In genomic region chr9:130015353-130016019, GRCh38 we compare ENCODE assay signal across 25 cellular contexts. TPM values are rescaled to one million over a fixed set of nuclear protein-coding genes. Genes with fewer than 3 reads are reported as not detected.
DNase-seq lines count a peak whose midpoint lies in the region; ATAC-seq and TF ChIP-seq lines count a peak whose summit lies in the region.
"Had no signal": no experiment of that assay in that cellular context is flagged by ENCODE, and none has a peak within 500 bp of the region (broad histone marks: within the 10 kb centered on the region; RNA-seq: fewer than 3 reads in every experiment).

No MANE protein-coding gene starts in this region.

- peaks cover 44% of the 10 kb centered on the region for H3K4me1 Mint-ChIP-seq in activated CD4-positive, alpha-beta T cell treated with anti-CD3 and anti-CD28 coated beads, Interleukin-2, amount 10 ng/mL, durations not matched to agents 24 days and 14 days
- H3K4me1 Mint-ChIP-seq in CD8-positive, alpha-beta memory T cell = peaks cover 66 to 86% (median 83%) of the 10 kb centered on the region in 3 donors
- peaks cover 49% of the 10 kb centered on the region for H3K4me1 Mint-ChIP-seq in activated T-helper 2 cell treated with anti-CD3 and anti-CD28 coated beads, Interferon-gamma antibody, Interleukin-2, Interleukin-4, amounts not matched to agents 10 μg/mL and 5 μg/mL and 100 μg/mL, durations not matched to agents 14 hours and 24 hours and 36 hours (ENCODE audit: low read depth)
- peaks cover 74% of the 10 kb centered on the region for H3K4me1 Mint-ChIP-seq in stimulated activated memory B cell treated with anti-CD40 and anti-IgM and Interleukin-4, amounts not matched to agents 10 μg/mL and 1 μg/mL and 100 μg/mL, for 72 hours
- peaks cover 5% of the 10 kb centered on the region for H3K4me1 Mint-ChIP-seq in MCF 10A (ENCODE audit: insufficient read depth, unreplicated experiment)
- H3K4me1 Mint-ChIP-seq: nephron progenitor cell had no signal

- POLR2A ChIA-PET in CD8-positive, alpha-beta memory T cell (lab: Charles Lee) = no interaction called here
- POLR2A ChIA-PET in MCF 10A (lab: Yijun Ruan, JAX) = interaction anchor here (1.0 kb wide), 1 partner anchor 8 kb away, joined by 4 read pairs; no protein-coding TSS in a partner anchor

- no peak overlapping the region for H3K27ac ChIP-seq in CD8-positive, alpha-beta memory T cell (ENCODE audit: low read depth, low read length)
- H3K27ac ChIP-seq: foreskin keratinocyte, heart right ventricle, suprapubic skin had no signal

- intact Hi-C loops in activated CD4-positive, alpha-beta T cell treated with anti-CD3 and anti-CD28 coated beads, Interleukin-2, amount 10 ng/mL, durations not matched to agents 24 days and 14 days (cut with micrococcal nuclease) = loop anchor here (1.0 kb wide), 4 partner anchors 7 to 21 kb away; no protein-coding TSS in a partner anchor
- intact Hi-C loops in activated T-helper 2 cell treated with anti-CD3 and anti-CD28 coated beads, Interferon-gamma antibody, Interleukin-2, Interleukin-4, amounts not matched to agents 10 μg/mL and 5 μg/mL and 100 μg/mL, durations not matched to agents 14 hours and 24 hours and 36 hours (cut with micrococcal nuclease) = loop anchor here (1.0 to 2.0 kb wide), 5 partner anchors 7 to 127 kb away; no protein-coding TSS in a partner anchor
- intact Hi-C loops in MCF 10A (cut with micrococcal nuclease) = no loop called here

- no peak for TF ChIP-seq CTCF in MCF 10A (IDR thresholded peaks at IDR 0.05; ENCODE audit: unreplicated experiment)

- no TSS peak for BruUV-seq in MCF 10A (replicated peaks; lab: Mats Ljungman, UMichigan)

- no peak for ATAC-seq in stimulated activated memory B cell treated with anti-CD40 and anti-IgM and Interleukin-4, amounts not matched to agents 10 μg/mL and 1 μg/mL and 100 μg/mL, for 72 hours
- no peak for ATAC-seq in GM18870 (IDR thresholded peaks at IDR 0.05; ENCODE audit: unreplicated experiment)
- ATAC-seq: esophagus mucosa, foreskin keratinocyte, heart right ventricle, pancreas had no signal

- no peak for DNase-seq in activated CD4-positive, alpha-beta T cell treated with anti-CD3 and anti-CD28 coated beads, Interleukin-2, amount 10 ng/mL, durations not matched to agents 24 days and 14 days
- DNase-seq in activated CD4-positive, alpha-beta T cell treated with anti-CD3 and anti-CD28 coated beads for 48 hours = no peak
- no peak for DNase-seq in CD8-positive, alpha-beta memory T cell
- DNase-seq in activated T-helper 2 cell treated with anti-CD3 and anti-CD28 coated beads, Interferon-gamma antibody, Interleukin-2, Interleukin-4, amounts not matched to agents 10 μg/mL and 5 μg/mL and 100 μg/mL, durations not matched to agents 14 hours and 24 hours and 36 hours (ENCODE audit: low spot score) = no peak
- no peak for DNase-seq in MCF 10A (ENCODE audit: unreplicated experiment)
- no peak for DNase-seq in dermis blood vessel endothelial cell
- DNase-seq: activated naive CD4-positive, alpha-beta T cell treated with anti-CD3 and anti-CD28 coated beads for 36 hours; effector CD8-positive, alpha-beta T cell; foreskin keratinocyte; heart right ventricle; Kasumi-1; MV-4-11; NCI-H1436 treated with DMSO at 0.1 percent for 48 hours; NCI-H446; nephron progenitor cell; pancreas; retina; SK-N-SH; stimulated activated CD4-positive, alpha-beta T cell treated with anti-CD3 and anti-CD28 coated beads, Interleukin-2, amount 100 ng/mL, for 24 hours; T1000 had no signal

- peak overlapping the region; percentile 45 for H3K27ac Mint-ChIP-seq in activated CD4-positive, alpha-beta T cell treated with anti-CD3 and anti-CD28 coated beads, Interleukin-2, amount 10 ng/mL, durations not matched to agents 24 days and 14 days
- H3K27ac Mint-ChIP-seq in CD8-positive, alpha-beta memory T cell = peak overlapping the region in 6 of 8 donors; percentile 22 to 51 (median 44)
- peak overlapping the region; percentile 52 for H3K27ac Mint-ChIP-seq in activated T-helper 2 cell treated with anti-CD3 and anti-CD28 coated beads, Interferon-gamma antibody, Interleukin-2, Interleukin-4, amounts not matched to agents 10 μg/mL and 5 μg/mL and 100 μg/mL, durations not matched to agents 14 hours and 24 hours and 36 hours
- peak overlapping the region; percentile 94 for H3K27ac Mint-ChIP-seq in stimulated activated memory B cell treated with anti-CD40 and anti-IgM and Interleukin-4, amounts not matched to agents 10 μg/mL and 1 μg/mL and 100 μg/mL, for 72 hours
- H3K27ac Mint-ChIP-seq in MCF 10A (ENCODE audit: low read depth, unreplicated experiment) = no peak overlapping the region
- H3K27ac Mint-ChIP-seq: nephron progenitor cell had no signal

- no peaks in the 10 kb centered on the region for H3K27me3 ChIP-seq in CD8-positive, alpha-beta memory T cell (ENCODE audit: insufficient read depth, low read length, poor library complexity, severe bottlenecking)
- H3K27me3 ChIP-seq: foreskin keratinocyte, heart right ventricle, pancreas, suprapubic skin had no signal

- H3K36me3 Mint-ChIP-seq in activated CD4-positive, alpha-beta T cell treated with anti-CD3 and anti-CD28 coated beads, Interleukin-2, amount 10 ng/mL, durations not matched to agents 24 days and 14 days (ENCODE audit: low read depth) = peaks cover 65% of the 10 kb centered on the region
- peaks cover 11 to 39% (median 15%) of the 10 kb centered on the region in 3 donors for H3K36me3 Mint-ChIP-seq in CD8-positive, alpha-beta memory T cell
- H3K36me3 Mint-ChIP-seq in activated T-helper 2 cell treated with anti-CD3 and anti-CD28 coated beads, Interferon-gamma antibody, Interleukin-2, Interleukin-4, amounts not matched to agents 10 μg/mL and 5 μg/mL and 100 μg/mL, durations not matched to agents 14 hours and 24 hours and 36 hours (ENCODE audit: low read depth) = peaks cover 83% of the 10 kb centered on the region
- peaks cover 48% of the 10 kb centered on the region for H3K36me3 Mint-ChIP-seq in stimulated activated memory B cell treated with anti-CD40 and anti-IgM and Interleukin-4, amounts not matched to agents 10 μg/mL and 1 μg/mL and 100 μg/mL, for 72 hours
- H3K36me3 Mint-ChIP-seq in MCF 10A (ENCODE audit: insufficient read depth, unreplicated experiment) = no peaks in the 10 kb centered on the region

- H3K9me3 ChIP-seq in CD8-positive, alpha-beta memory T cell (ENCODE audit: low read length) = no peaks in the 10 kb centered on the region
- H3K9me3 ChIP-seq: pancreas, SK-N-SH, suprapubic skin had no signal

- no peak overlapping the region for H3K4me3 ChIP-seq in CD8-positive, alpha-beta memory T cell (ENCODE audit: low read length)
- H3K4me3 ChIP-seq: heart right ventricle, lung, pancreas, suprapubic skin had no signal

- CTCF ChIA-PET in CD8-positive, alpha-beta memory T cell (lab: Charles Lee) = no interaction called here
- CTCF ChIA-PET in MCF 10A (lab: Yijun Ruan, JAX) = no interaction called here

- H3K4me1 ChIP-seq in CD8-positive, alpha-beta memory T cell (ENCODE audit: insufficient read depth, low read length) = peaks cover 23% of the 10 kb centered on the region
- H3K4me1 ChIP-seq: foreskin keratinocyte, pancreas, suprapubic skin had no signal

- H3K9me3 Mint-ChIP-seq in activated CD4-positive, alpha-beta T cell treated with anti-CD3 and anti-CD28 coated beads, Interleukin-2, amount 10 ng/mL, durations not matched to agents 24 days and 14 days = peaks cover 13% of the 10 kb centered on the region
- peaks cover 0 to 4% (median 0%) of the 10 kb centered on the region in 5 donors for H3K9me3 Mint-ChIP-seq in CD8-positive, alpha-beta memory T cell
- peaks cover 16% of the 10 kb centered on the region for H3K9me3 Mint-ChIP-seq in activated T-helper 2 cell treated with anti-CD3 and anti-CD28 coated beads, Interferon-gamma antibody, Interleukin-2, Interleukin-4, amounts not matched to agents 10 μg/mL and 5 μg/mL and 100 μg/mL, durations not matched to agents 14 hours and 24 hours and 36 hours
- no peaks in the 10 kb centered on the region for H3K9me3 Mint-ChIP-seq in stimulated activated memory B cell treated with anti-CD40 and anti-IgM and Interleukin-4, amounts not matched to agents 10 μg/mL and 1 μg/mL and 100 μg/mL, for 72 hours
- H3K9me3 Mint-ChIP-seq in MCF 10A (ENCODE audit: unreplicated experiment) = peaks cover 7% of the 10 kb centered on the region

- H3K4me3 Mint-ChIP-seq in activated CD4-positive, alpha-beta T cell treated with anti-CD3 and anti-CD28 coated beads, Interleukin-2, amount 10 ng/mL, durations not matched to agents 24 days and 14 days = no peak overlapping the region
- no peak overlapping the region for H3K4me3 Mint-ChIP-seq in CD8-positive, alpha-beta memory T cell
- no peak overlapping the region for H3K4me3 Mint-ChIP-seq in activated T-helper 2 cell treated with anti-CD3 and anti-CD28 coated beads, Interferon-gamma antibody, Interleukin-2, Interleukin-4, amounts not matched to agents 10 μg/mL and 5 μg/mL and 100 μg/mL, durations not matched to agents 14 hours and 24 hours and 36 hours (ENCODE audit: low read depth)
- no peak overlapping the region for H3K4me3 Mint-ChIP-seq in stimulated activated memory B cell treated with anti-CD40 and anti-IgM and Interleukin-4, amounts not matched to agents 10 μg/mL and 1 μg/mL and 100 μg/mL, for 72 hours
- no peak overlapping the region for H3K4me3 Mint-ChIP-seq in MCF 10A (ENCODE audit: unreplicated experiment)
- H3K4me3 Mint-ChIP-seq: activated naive CD4-positive, alpha-beta T cell treated with anti-CD3 and anti-CD28 coated beads for 36 hours; nephron progenitor cell had no signal

- H3K27me3 Mint-ChIP-seq in activated CD4-positive, alpha-beta T cell treated with anti-CD3 and anti-CD28 coated beads, Interleukin-2, amount 10 ng/mL, durations not matched to agents 24 days and 14 days = no peaks in the 10 kb centered on the region
- H3K27me3 Mint-ChIP-seq in CD8-positive, alpha-beta memory T cell = no peaks in the 10 kb centered on the region
- H3K27me3 Mint-ChIP-seq in activated T-helper 2 cell treated with anti-CD3 and anti-CD28 coated beads, Interferon-gamma antibody, Interleukin-2, Interleukin-4, amounts not matched to agents 10 μg/mL and 5 μg/mL and 100 μg/mL, durations not matched to agents 14 hours and 24 hours and 36 hours (ENCODE audit: low read depth) = no peaks in the 10 kb centered on the region
- no peaks in the 10 kb centered on the region for H3K27me3 Mint-ChIP-seq in stimulated activated memory B cell treated with anti-CD40 and anti-IgM and Interleukin-4, amounts not matched to agents 10 μg/mL and 1 μg/mL and 100 μg/mL, for 72 hours
- no peaks in the 10 kb centered on the region for H3K27me3 Mint-ChIP-seq in MCF 10A (ENCODE audit: insufficient read depth, unreplicated experiment)

- no peaks in the 10 kb centered on the region for H3K36me3 ChIP-seq in CD8-positive, alpha-beta memory T cell (ENCODE audit: insufficient read depth, low read length)
- H3K36me3 ChIP-seq: pancreas had no signal

RNA-seq across cellular contexts. Expression of gene FNBP1, which starts 27.5 kb away (rescaled TPM):
- total RNA-seq in activated CD4-positive, alpha-beta T cell treated with anti-CD3 and anti-CD28 coated beads, Interleukin-2, amount 10 ng/mL, durations not matched to agents 24 days and 14 days = 245 TPM in 2 replicates
- total RNA-seq in CD8-positive, alpha-beta memory T cell = 100 to 1,000 TPM; 226 to 230 TPM
- 176 TPM for polyA plus RNA-seq in CD8-positive, alpha-beta memory T cell
- 358 and 359 TPM in 2 replicates for total RNA-seq in activated T-helper 2 cell treated with anti-CD3 and anti-CD28 coated beads, Interferon-gamma antibody, Interleukin-2, Interleukin-4, amounts not matched to agents 10 μg/mL and 5 μg/mL and 100 μg/mL, durations not matched to agents 14 hours and 24 hours and 36 hours
- total RNA-seq in MCF 10A (2022) (24.4 and 26.6 TPM in 2 replicates), dermis blood vessel endothelial cell (49.5 and 82.3 TPM in 2 replicates)

RNA-seq across cellular contexts. Expression of gene GPR107, which starts 38.2 kb away (rescaled TPM):
- 19.2 and 23.6 TPM in 2 replicates for total RNA-seq in activated CD4-positive, alpha-beta T cell treated with anti-CD3 and anti-CD28 coated beads, Interleukin-2, amount 10 ng/mL, durations not matched to agents 24 days and 14 days
- total RNA-seq in CD8-positive, alpha-beta memory T cell = 10 to 100 TPM; 21.3 to 21.4 TPM
- polyA plus RNA-seq in CD8-positive, alpha-beta memory T cell = 4.2 TPM
- 22.3 and 23.7 TPM in 2 replicates for total RNA-seq in activated T-helper 2 cell treated with anti-CD3 and anti-CD28 coated beads, Interferon-gamma antibody, Interleukin-2, Interleukin-4, amounts not matched to agents 10 μg/mL and 5 μg/mL and 100 μg/mL, durations not matched to agents 14 hours and 24 hours and 36 hours
- 32.9 and 41.8 TPM in 2 replicates for total RNA-seq in MCF 10A (2022)
- total RNA-seq in dermis blood vessel endothelial cell = 29.3 and 167 TPM in 2 replicates
